16 cellular contexts compared by ENCODE assay signal in genomic region chr2:26099933-26100332, GRCh38.
DNase-seq lines count a peak whose midpoint lies in the region; ATAC-seq and TF ChIP-seq lines count a peak whose summit lies in the region.
"Had no signal": no experiment of that assay in that cellular context is flagged by ENCODE, and none has a peak within 500 bp of the region (broad histone marks: within the 10 kb centered on the region; RNA-seq: fewer than 3 reads in every experiment).

No MANE protein-coding gene starts in this region.

- peak; percentile 84 for ATAC-seq in left ventricle myocardium superior
- ATAC-seq: HepG2, Panc1 had no signal

- no peak for TF ChIP-seq POLR2A in Peyer's patch (IDR thresholded peaks at IDR 0.05)

- TF ChIP-seq CTCF in parathyroid adenoma (IDR thresholded peaks at IDR 0.05) = no peak
- TF ChIP-seq CTCF in Peyer's patch (IDR thresholded peaks at IDR 0.05) = no peak
- no peak for TF ChIP-seq CTCF in GM13977 (IDR thresholded peaks at IDR 0.05; ENCODE audit: extremely low read depth, insufficient read depth, missing control alignments)

- peaks cover 89% of the 10 kb centered on the region for H4K20me1 ChIP-seq in BLaER1

- H3K9me3 ChIP-seq in BLaER1 (peaks cover 30% of the 10 kb centered on the region), parathyroid adenoma (ENCODE audit: control insufficient read depth, low read length) (no peaks in the 10 kb centered on the region), Peyer's patch (no peaks in the 10 kb centered on the region)

- H3K4me1 ChIP-seq in BLaER1 = peaks cover 26% of the 10 kb centered on the region
- H3K4me1 ChIP-seq in parathyroid adenoma = peaks cover 12% of the 10 kb centered on the region
- no peaks in the 10 kb centered on the region for H3K4me1 ChIP-seq in Peyer's patch

- H3K36me3 ChIP-seq in BLaER1 = peaks cover 78% of the 10 kb centered on the region
- H3K36me3 ChIP-seq in parathyroid adenoma (ENCODE audit: control insufficient read depth, insufficient read depth, low read length) = no peaks in the 10 kb centered on the region
- H3K36me3 ChIP-seq in Peyer's patch = peaks cover 0 to 6% (median 0%) of the 10 kb centered on the region in 3 donors

- in situ Hi-C loops in GM13977 (cut with MboI; ENCODE audit: low pct_unique_long_range_greater_than_20kb, low sequenced_read_pairs, unreplicated experiment) = no loop called here

- H3K27ac ChIP-seq in BLaER1 = peak overlapping the region; percentile 20; the same call in 1 of the 2 replicates
- no peak overlapping the region for H3K27ac ChIP-seq in parathyroid adenoma
- H3K27ac ChIP-seq in Peyer's patch = no peak overlapping the region
- H3K27ac ChIP-seq: KMS-11 had no signal

- H3K9ac ChIP-seq in BLaER1 (no peak overlapping the region), parathyroid adenoma (no peak overlapping the region)
- H3K9ac ChIP-seq: KMS-11 had no signal

- no peak overlapping the region for H2AFZ ChIP-seq in parathyroid adenoma

- H3K4me3 ChIP-seq in BLaER1 (no peak overlapping the region), parathyroid adenoma (ENCODE audit: low read depth, low read length) (no peak overlapping the region), Peyer's patch (no peak overlapping the region)

- DNase-seq in NCI-H82 (lab: John Stamatoyannopoulos, UW) (peak; percentile 85), left ventricle myocardium superior (no peak), Peyer's patch (no peak), GM13977 (ENCODE audit: low spot score) (no peak)
- DNase-seq in activated CD4-positive, alpha-beta T cell treated with anti-CD3 and anti-CD28 coated beads, Interleukin-2, amount 50 U/mL, for 1 hour = no peak
- DNase-seq: CD4-positive, CD25-positive, alpha-beta regulatory T cell; DND-41; NCI-H1092 treated with DMSO at 0.1 percent for 48 hours; NCI-H1694; NCI-H69; SHP77 treated with DMSO at 0.1 percent for 48 hours had no signal

- H3K4me2 ChIP-seq in BLaER1 (peak overlapping the region; percentile 57), parathyroid adenoma (ENCODE audit: low read length) (peak overlapping the region; percentile 7)
- H3K4me2 ChIP-seq: KMS-11 had no signal

- no peaks in the 10 kb centered on the region for H3K27me3 ChIP-seq in BLaER1
- H3K27me3 ChIP-seq in parathyroid adenoma (ENCODE audit: control insufficient read depth, insufficient read depth, low read length) = no peaks in the 10 kb centered on the region
- H3K27me3 ChIP-seq in Peyer's patch = no peaks in the 10 kb centered on the region

- intact Hi-C loops in left ventricle myocardium superior (cut with micrococcal nuclease) = no loop called here

- peaks cover 65% of the 10 kb centered on the region for H3K79me2 ChIP-seq in parathyroid adenoma
